ENCODE assay signal across 7 cellular contexts in genomic region chr2:173965372-173966025, GRCh38. TPM values are rescaled to one million over a fixed set of nuclear protein-coding genes. Genes with fewer than 3 reads are reported as not detected.
DNase-seq lines count a peak whose midpoint lies in the region; ATAC-seq and TF ChIP-seq lines count a peak whose summit lies in the region.

SP3 (minus strand) TSS chr2:173965373; CDS start chr2:173965171, 202 bp downstream.

- TF ChIP-seq POLR2A in GM18505 (IDR thresholded peaks at IDR 0.05; ENCODE audit: borderline replicate concordance, extremely low read depth, insufficient read depth, insufficient read length), result peak; percentile 80

- no peak for TF ChIP-seq CTCF in astrocyte of the cerebellum (IDR thresholded peaks at IDR 0.05; ENCODE audit: low read depth, low read length, missing control alignments)

- DNase-seq in NCI-H2029 treated with DMSO at 0.1 percent for 48 hours (lab: John Stamatoyannopoulos, UW), result peak; percentile 87
- DNase-seq in T-helper 9 cell, result peak; percentile 92
- peak; percentile 94 for DNase-seq in astrocyte of the cerebellum (ENCODE audit: low read depth)
- peak; percentile 98 for DNase-seq in hepatic stellate cell (ENCODE audit: low spot score)
- DNase-seq in renal cortical epithelial cell (ENCODE audit: low read depth), result peak; percentile 88

- peak within 1 kb of the TSS; percentile 79 for H3K4me3 ChIP-seq in astrocyte of the cerebellum (ENCODE audit: low read depth, low read length)

- in situ Hi-C loops in astrocyte of the cerebellum (cut with HindIII; ENCODE audit: low sequenced_read_pairs), result no loop called here

- ATAC-seq in GM18505 (IDR thresholded peaks at IDR 0.05; ENCODE audit: unreplicated experiment) (peak; percentile 63), HG02970 (IDR thresholded peaks at IDR 0.05; ENCODE audit: low FRiP score, unreplicated experiment) (peak; percentile 64)

RNA-seq across cellular contexts. Expression of gene SP3, which starts in this region (rescaled TPM):
- 90.9 and 109 TPM in 2 replicates for total RNA-seq in renal cortical epithelial cell

Comparison
In these comparisons a context has a peak if more than half of its experiments do, and no peak if none do; other contexts are left out.
1. Peak in every context shown above with its lines: DNase-seq, ATAC-seq and H3K4me3 ChIP-seq.